ENCODE assay signal across 1 cellular context in the genomic region with DNA sequence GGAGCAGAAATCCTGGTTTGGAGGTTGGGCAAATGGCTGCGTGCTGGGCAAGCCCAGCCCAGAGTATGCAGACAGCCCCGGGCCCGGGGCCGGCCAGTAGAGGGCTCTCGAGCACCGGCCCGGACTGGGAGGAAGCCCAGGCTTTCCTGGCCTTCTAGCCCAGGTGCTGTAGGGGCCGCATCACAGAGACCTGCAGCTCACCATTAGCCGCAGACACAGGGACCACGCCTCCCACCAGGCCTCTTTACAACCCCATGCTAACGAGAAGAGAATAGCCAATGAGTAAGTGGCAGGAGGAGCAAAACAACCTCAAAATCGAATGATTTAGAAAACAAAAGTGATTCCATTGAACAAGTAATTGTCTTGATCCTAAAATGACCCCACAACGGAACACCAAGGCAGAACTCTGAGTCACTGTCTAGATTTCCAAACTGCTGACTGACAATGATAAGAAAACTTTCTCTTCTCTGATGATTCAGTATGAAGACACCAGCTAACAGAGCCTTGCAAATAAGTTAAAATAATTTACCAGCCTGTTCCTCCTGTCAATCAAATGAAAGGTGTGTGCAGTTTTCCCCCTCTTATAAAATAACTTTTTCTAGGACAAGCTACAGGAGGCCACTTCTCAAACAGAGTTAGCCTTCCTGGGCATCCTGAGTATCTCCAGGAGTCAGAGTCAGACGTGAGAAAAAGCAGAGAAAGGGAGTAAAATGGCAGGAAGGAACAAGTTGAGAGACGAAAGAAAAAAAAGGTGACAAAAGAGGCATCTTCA.
TF ChIP-seq lines count a peak whose summit lies in the region.

No MANE protein-coding gene starts in this region.

TF ChIP-seq in HepG2, 621 proteins besides CTCF, POLR2A, EP300 and RAD21 (continued from another document and continues in another):
- TF ChIP-seq, protein P1, sequence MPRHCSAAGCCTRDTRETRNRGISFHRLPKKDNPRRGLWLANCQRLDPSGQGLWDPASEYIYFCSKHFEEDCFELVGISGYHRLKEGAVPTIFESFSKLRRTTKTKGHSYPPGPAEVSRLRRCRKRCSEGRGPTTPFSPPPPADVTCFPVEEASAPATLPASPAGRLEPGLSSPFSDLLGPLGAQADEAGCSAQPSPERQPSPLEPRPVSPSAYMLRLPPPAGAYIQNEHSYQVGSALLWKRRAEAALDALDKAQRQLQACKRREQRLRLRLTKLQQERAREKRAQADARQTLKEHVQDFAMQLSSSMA (CRISPR knock-in tag; IDR thresholded peaks at IDR 0.05) = no peak
- TF ChIP-seq ATF4 (CRISPR knock-in tag; IDR thresholded peaks at IDR 0.05) = no peak
- TF ChIP-seq ZFP62 (CRISPR knock-in tag; IDR thresholded peaks at IDR 0.05) = no peak
- no peak for TF ChIP-seq ZNF792 (CRISPR knock-in tag; IDR thresholded peaks at IDR 0.05)
- no peak for TF ChIP-seq ZNF605 (CRISPR knock-in tag; IDR thresholded peaks at IDR 0.05)
- TF ChIP-seq, protein P2, sequence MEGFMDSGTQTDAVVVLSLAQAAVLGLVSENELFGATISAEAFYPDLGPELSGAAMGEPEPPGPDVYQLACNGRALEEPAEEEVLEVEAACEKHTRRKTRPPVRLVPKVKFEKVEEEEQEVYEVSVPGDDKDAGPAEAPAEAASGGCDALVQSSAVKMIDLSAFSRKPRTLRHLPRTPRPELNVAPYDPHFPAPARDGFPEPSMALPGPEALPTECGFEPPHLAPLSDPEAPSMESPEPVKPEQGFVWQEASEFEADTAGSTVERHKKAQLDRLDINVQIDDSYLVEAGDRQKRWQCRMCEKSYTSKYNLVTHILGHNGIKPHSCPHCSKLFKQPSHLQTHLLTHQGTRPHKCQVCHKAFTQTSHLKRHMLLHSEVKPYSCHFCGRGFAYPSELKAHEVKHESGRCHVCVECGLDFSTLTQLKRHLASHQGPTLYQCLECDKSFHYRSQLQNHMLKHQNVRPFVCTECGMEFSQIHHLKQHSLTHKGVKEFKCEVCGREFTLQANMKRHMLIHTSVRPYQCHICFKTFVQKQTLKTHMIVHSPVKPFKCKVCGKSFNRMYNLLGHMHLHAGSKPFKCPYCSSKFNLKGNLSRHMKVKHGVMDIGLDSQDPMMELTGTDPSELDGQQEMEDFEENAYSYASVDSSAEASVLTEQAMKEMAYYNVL (CRISPR knock-in tag; IDR thresholded peaks at IDR 0.05; ENCODE audit: borderline replicate concordance) = no peak
- TF ChIP-seq RBAK (CRISPR knock-in tag; IDR thresholded peaks at IDR 0.05) = no peak
- TF ChIP-seq SUZ12 (IDR thresholded peaks at IDR 0.05; ENCODE audit: low read depth, low read length) = 0 out of 2 replicates have a peak, but pooled peaks have one; percentile 10
- TF ChIP-seq TARDBP (CRISPR knock-in tag; IDR thresholded peaks at IDR 0.05) = no peak
- no peak for TF ChIP-seq REXO4 (CRISPR knock-in tag; IDR thresholded peaks at IDR 0.05; ENCODE audit: borderline replicate concordance)
- TF ChIP-seq IRF2 (CRISPR knock-in tag; IDR thresholded peaks at IDR 0.05) = peak; percentile 27; the same call in 1 of the 2 replicates
- TF ChIP-seq ZNF615 (CRISPR knock-in tag; IDR thresholded peaks at IDR 0.05; ENCODE audit: borderline replicate concordance) = no peak
- TF ChIP-seq, protein P3, sequence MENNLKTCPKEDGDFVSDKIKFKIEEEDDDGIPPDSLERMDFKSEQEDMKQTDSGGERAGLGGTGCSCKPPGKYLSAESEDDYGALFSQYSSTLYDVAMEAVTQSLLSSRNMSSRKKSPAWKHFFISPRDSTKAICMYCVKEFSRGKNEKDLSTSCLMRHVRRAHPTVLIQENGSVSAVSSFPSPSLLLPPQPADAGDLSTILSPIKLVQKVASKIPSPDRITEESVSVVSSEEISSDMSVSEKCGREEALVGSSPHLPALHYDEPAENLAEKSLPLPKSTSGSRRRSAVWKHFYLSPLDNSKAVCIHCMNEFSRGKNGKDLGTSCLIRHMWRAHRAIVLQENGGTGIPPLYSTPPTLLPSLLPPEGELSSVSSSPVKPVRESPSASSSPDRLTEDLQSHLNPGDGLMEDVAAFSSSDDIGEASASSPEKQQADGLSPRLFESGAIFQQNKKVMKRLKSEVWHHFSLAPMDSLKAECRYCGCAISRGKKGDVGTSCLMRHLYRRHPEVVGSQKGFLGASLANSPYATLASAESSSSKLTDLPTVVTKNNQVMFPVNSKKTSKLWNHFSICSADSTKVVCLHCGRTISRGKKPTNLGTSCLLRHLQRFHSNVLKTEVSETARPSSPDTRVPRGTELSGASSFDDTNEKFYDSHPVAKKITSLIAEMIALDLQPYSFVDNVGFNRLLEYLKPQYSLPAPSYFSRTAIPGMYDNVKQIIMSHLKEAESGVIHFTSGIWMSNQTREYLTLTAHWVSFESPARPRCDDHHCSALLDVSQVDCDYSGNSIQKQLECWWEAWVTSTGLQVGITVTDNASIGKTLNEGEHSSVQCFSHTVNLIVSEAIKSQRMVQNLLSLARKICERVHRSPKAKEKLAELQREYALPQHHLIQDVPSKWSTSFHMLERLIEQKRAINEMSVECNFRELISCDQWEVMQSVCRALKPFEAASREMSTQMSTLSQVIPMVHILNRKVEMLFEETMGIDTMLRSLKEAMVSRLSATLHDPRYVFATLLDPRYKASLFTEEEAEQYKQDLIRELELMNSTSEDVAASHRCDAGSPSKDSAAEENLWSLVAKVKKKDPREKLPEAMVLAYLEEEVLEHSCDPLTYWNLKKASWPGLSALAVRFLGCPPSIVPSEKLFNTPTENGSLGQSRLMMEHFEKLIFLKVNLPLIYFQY (CRISPR knock-in tag; IDR thresholded peaks at IDR 0.05; ENCODE audit: borderline replicate concordance) = peak; percentile 53; the same call in 1 of the 2 replicates
- peak; percentile 39; the same call in 1 of the 2 replicates for TF ChIP-seq SALL1 (CRISPR knock-in tag; IDR thresholded peaks at IDR 0.05)
- no peak for TF ChIP-seq NFAT5 (CRISPR knock-in tag; IDR thresholded peaks at IDR 0.05)
- TF ChIP-seq ZNF564 (CRISPR knock-in tag; IDR thresholded peaks at IDR 0.05) = no peak
- TF ChIP-seq CREM (IDR thresholded peaks at IDR 0.05) = no peak
- no peak for TF ChIP-seq CREM (CRISPR knock-in tag; IDR thresholded peaks at IDR 0.05)
- TF ChIP-seq LRRFIP1 (CRISPR knock-in tag; conservative IDR thresholded peaks at IDR 0.05) = no peak
- TF ChIP-seq HDAC6 (IDR thresholded peaks at IDR 0.05; ENCODE audit: low read depth, low read length) = no peak
- 0 out of 2 replicates have a peak, but pooled peaks have one; percentile 34 for TF ChIP-seq ZNF333 (CRISPR knock-in tag; IDR thresholded peaks at IDR 0.05; ENCODE audit: borderline replicate concordance)
- TF ChIP-seq, protein P4, sequence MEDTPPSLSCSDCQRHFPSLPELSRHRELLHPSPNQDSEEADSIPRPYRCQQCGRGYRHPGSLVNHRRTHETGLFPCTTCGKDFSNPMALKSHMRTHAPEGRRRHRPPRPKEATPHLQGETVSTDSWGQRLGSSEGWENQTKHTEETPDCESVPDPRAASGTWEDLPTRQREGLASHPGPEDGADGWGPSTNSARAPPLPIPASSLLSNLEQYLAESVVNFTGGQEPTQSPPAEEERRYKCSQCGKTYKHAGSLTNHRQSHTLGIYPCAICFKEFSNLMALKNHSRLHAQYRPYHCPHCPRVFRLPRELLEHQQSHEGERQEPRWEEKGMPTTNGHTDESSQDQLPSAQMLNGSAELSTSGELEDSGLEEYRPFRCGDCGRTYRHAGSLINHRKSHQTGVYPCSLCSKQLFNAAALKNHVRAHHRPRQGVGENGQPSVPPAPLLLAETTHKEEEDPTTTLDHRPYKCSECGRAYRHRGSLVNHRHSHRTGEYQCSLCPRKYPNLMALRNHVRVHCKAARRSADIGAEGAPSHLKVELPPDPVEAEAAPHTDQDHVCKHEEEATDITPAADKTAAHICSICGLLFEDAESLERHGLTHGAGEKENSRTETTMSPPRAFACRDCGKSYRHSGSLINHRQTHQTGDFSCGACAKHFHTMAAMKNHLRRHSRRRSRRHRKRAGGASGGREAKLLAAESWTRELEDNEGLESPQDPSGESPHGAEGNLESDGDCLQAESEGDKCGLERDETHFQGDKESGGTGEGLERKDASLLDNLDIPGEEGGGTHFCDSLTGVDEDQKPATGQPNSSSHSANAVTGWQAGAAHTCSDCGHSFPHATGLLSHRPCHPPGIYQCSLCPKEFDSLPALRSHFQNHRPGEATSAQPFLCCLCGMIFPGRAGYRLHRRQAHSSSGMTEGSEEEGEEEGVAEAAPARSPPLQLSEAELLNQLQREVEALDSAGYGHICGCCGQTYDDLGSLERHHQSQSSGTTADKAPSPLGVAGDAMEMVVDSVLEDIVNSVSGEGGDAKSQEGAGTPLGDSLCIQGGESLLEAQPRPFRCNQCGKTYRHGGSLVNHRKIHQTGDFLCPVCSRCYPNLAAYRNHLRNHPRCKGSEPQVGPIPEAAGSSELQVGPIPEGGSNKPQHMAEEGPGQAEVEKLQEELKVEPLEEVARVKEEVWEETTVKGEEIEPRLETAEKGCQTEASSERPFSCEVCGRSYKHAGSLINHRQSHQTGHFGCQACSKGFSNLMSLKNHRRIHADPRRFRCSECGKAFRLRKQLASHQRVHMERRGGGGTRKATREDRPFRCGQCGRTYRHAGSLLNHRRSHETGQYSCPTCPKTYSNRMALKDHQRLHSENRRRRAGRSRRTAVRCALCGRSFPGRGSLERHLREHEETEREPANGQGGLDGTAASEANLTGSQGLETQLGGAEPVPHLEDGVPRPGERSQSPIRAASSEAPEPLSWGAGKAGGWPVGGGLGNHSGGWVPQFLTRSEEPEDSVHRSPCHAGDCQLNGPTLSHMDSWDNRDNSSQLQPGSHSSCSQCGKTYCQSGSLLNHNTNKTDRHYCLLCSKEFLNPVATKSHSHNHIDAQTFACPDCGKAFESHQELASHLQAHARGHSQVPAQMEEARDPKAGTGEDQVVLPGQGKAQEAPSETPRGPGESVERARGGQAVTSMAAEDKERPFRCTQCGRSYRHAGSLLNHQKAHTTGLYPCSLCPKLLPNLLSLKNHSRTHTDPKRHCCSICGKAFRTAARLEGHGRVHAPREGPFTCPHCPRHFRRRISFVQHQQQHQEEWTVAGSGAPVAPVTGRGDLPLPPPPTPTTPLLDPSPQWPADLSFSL (CRISPR knock-in tag; IDR thresholded peaks at IDR 0.05) = no peak
- no peak for TF ChIP-seq NCOR1 (IDR thresholded peaks at IDR 0.05; ENCODE audit: borderline replicate concordance, low read length)
- TF ChIP-seq RFX3 (CRISPR knock-in tag; IDR thresholded peaks at IDR 0.05) = no peak
- no peak for TF ChIP-seq REPIN1 (CRISPR knock-in tag; IDR thresholded peaks at IDR 0.05; ENCODE audit: borderline replicate concordance, low read depth)
- TF ChIP-seq ZNF12 (CRISPR knock-in tag; IDR thresholded peaks at IDR 0.05) = no peak
- no peak for TF ChIP-seq SNAI1 (CRISPR knock-in tag; IDR thresholded peaks at IDR 0.05; ENCODE audit: borderline replicate concordance)
- TF ChIP-seq ZFP37 (CRISPR knock-in tag; IDR thresholded peaks at IDR 0.05; ENCODE audit: borderline replicate concordance) = no peak
- TF ChIP-seq ATF5 (CRISPR knock-in tag; IDR thresholded peaks at IDR 0.05; ENCODE audit: low read depth) = no peak
